8 cellular contexts compared by ENCODE assay signal in genomic region chr2:69436594-69436936, GRCh38. TPM values are rescaled to one million over a fixed set of nuclear protein-coding genes. Genes with fewer than 3 reads are reported as not detected.
DNase-seq lines count a peak whose midpoint lies in the region; ATAC-seq and TF ChIP-seq lines count a peak whose summit lies in the region.

No MANE protein-coding gene starts in this region.

- H3K4me3 ChIP-seq in KMS-11 (IDR thresholded peaks at IDR 0.05; ENCODE audit: insufficient read depth, low read depth, low read length) = no peak overlapping the region
- H3K4me3 ChIP-seq in cardiac fibroblast (replicated peaks in 1 of 2; ENCODE audit: low read depth in 2 of 2, low read length in 2 of 2) = peak overlapping the region; percentile 82 to 87
- peak overlapping the region; percentile 28 for H3K4me3 ChIP-seq in mucosa of stomach (ENCODE audit: low read length)

- peaks cover 24% of the 10 kb centered on the region for H3K79me2 ChIP-seq in KMS-11 (ENCODE audit: insufficient read depth, low read depth)

- H4K20me1 ChIP-seq in KMS-11 (ENCODE audit: insufficient read depth) = no peaks in the 10 kb centered on the region

- CTCF ChIA-PET in activated CD4-positive, alpha-beta T cell treated with anti-CD3 and anti-CD28 coated beads, Interleukin-2, amount 10 ng/mL, durations not matched to agents 7 days and 5 days (lab: Charles Lee) = interaction anchor here (1.0 to 1.9 kb wide), 10 partner anchors 11 to 181 kb away, joined by 3 to 7 read pairs (median 4); no protein-coding TSS in a partner anchor

- no peaks in the 10 kb centered on the region for H3K27me3 Mint-ChIP-seq in activated CD4-positive, alpha-beta T cell treated with anti-CD3 and anti-CD28 coated beads, Interleukin-2, amount 10 ng/mL, durations not matched to agents 7 days and 5 days

- peak overlapping the region; percentile 91 for H2AFZ ChIP-seq in KMS-11 (ENCODE audit: low read depth)

- H3K4me1 ChIP-seq in KMS-11 (ENCODE audit: low read depth, poor library complexity, severe bottlenecking) (peaks cover 21% of the 10 kb centered on the region), mucosa of stomach (ENCODE audit: control insufficient read depth, insufficient read depth, low read length) (peaks cover 31% of the 10 kb centered on the region)

- H3K4me2 ChIP-seq in KMS-11 = peak overlapping the region; percentile 40

- no peaks in the 10 kb centered on the region for H3K9me3 ChIP-seq in mucosa of stomach (ENCODE audit: control insufficient read depth, low read length)

- peak; percentile 11 for DNase-seq in activated CD4-positive, alpha-beta T cell treated with anti-CD3 and anti-CD28 coated beads, Interleukin-2, amount 10 ng/mL, durations not matched to agents 7 days and 5 days
- DNase-seq in activated CD4-positive, alpha-beta T cell treated with anti-CD3 and anti-CD28 coated beads, Interleukin-2, amount 50 U/mL, for 1 hour = no peak
- DNase-seq in cardiac fibroblast (ENCODE audit: low read depth in 2 of 2) = peak in 1 of 2 donors; percentile 18
- no peak for DNase-seq in hepatic stellate cell (ENCODE audit: low spot score)
- DNase-seq in GDM1 (lab: John Stamatoyannopoulos, UW) = no peak

- H3K27ac ChIP-seq in KMS-11 = peak overlapping the region; percentile 83

- no peak for TF ChIP-seq CTCF in KMS-11 (conservative IDR thresholded peaks at IDR 0.05; ENCODE audit: low read depth, low read length)
- TF ChIP-seq CTCF in cardiac fibroblast (IDR thresholded peaks at IDR 0.05; ENCODE audit: low read depth, low read length) = no peak

- H3K4me3 Mint-ChIP-seq in activated CD4-positive, alpha-beta T cell treated with anti-CD3 and anti-CD28 coated beads, Interleukin-2, amount 10 ng/mL, durations not matched to agents 7 days and 5 days = peak overlapping the region; percentile 95

- H3K36me3 ChIP-seq in KMS-11 (ENCODE audit: insufficient read depth) (no peaks in the 10 kb centered on the region), mucosa of stomach (ENCODE audit: control insufficient read depth, insufficient read depth, low read length) (no peaks in the 10 kb centered on the region)

- H3K27ac Mint-ChIP-seq in activated CD4-positive, alpha-beta T cell treated with anti-CD3 and anti-CD28 coated beads, Interleukin-2, amount 10 ng/mL, durations not matched to agents 7 days and 5 days = peak overlapping the region; percentile 100

- H3K27me3 ChIP-seq in KMS-11 (ENCODE audit: insufficient read depth, low read depth) (no peaks in the 10 kb centered on the region), mucosa of stomach (ENCODE audit: control insufficient read depth, insufficient read depth, low read length) (no peaks in the 10 kb centered on the region)

- H3K9me3 Mint-ChIP-seq in activated CD4-positive, alpha-beta T cell treated with anti-CD3 and anti-CD28 coated beads, Interleukin-2, amount 10 ng/mL, durations not matched to agents 7 days and 5 days = peaks cover 13% of the 10 kb centered on the region

- H3K4me1 Mint-ChIP-seq in activated CD4-positive, alpha-beta T cell treated with anti-CD3 and anti-CD28 coated beads, Interleukin-2, amount 10 ng/mL, durations not matched to agents 7 days and 5 days = peaks cover 35% of the 10 kb centered on the region

- POLR2A ChIA-PET in activated CD4-positive, alpha-beta T cell treated with anti-CD3 and anti-CD28 coated beads, Interleukin-2, amount 10 ng/mL, durations not matched to agents 7 days and 5 days (lab: Charles Lee) = no interaction called here

- peaks cover 17% of the 10 kb centered on the region for H3K36me3 Mint-ChIP-seq in activated CD4-positive, alpha-beta T cell treated with anti-CD3 and anti-CD28 coated beads, Interleukin-2, amount 10 ng/mL, durations not matched to agents 7 days and 5 days (ENCODE audit: low read depth)

- H3K9ac ChIP-seq in KMS-11 (peak overlapping the region; percentile 90), mucosa of stomach (ENCODE audit: low read length) (peak overlapping the region; percentile 85)

- no peak for ATAC-seq in HG03108 (IDR thresholded peaks at IDR 0.05; ENCODE audit: unreplicated experiment)

RNA-seq across cellular contexts. Expression of gene NFU1, which starts 0.7 kb away (rescaled TPM):
- 10 to 100 TPM; 16.1 to 16.4 TPM for total RNA-seq in activated CD4-positive, alpha-beta T cell treated with anti-CD3 and anti-CD28 coated beads, Interleukin-2, amount 10 ng/mL, durations not matched to agents 7 days and 5 days

RNA-seq across cellular contexts. Expression of gene GFPT1, which starts 49.5 kb away (rescaled TPM):
- 10 to 100 TPM; 16.6 to 17.2 TPM for total RNA-seq in activated CD4-positive, alpha-beta T cell treated with anti-CD3 and anti-CD28 coated beads, Interleukin-2, amount 10 ng/mL, durations not matched to agents 7 days and 5 days
